Comparison of ENCODE assay signal across 28 cellular contexts in genomic region chr5:111146053-111146452, GRCh38.
"Had no signal": no experiment of that assay in that cellular context is flagged by ENCODE, and none has a peak within 500 bp of the region (broad histone marks: within the 10 kb centered on the region; RNA-seq: fewer than 3 reads in every experiment).

No MANE protein-coding gene starts in this region.

- DNase-seq: activated CD4-positive, alpha-beta memory T cell treated with anti-CD3 and anti-CD28 coated beads, Interleukin-2, amount 10 ng/mL, durations not matched to agents 7 days and 5 days; activated CD4-positive, alpha-beta T cell treated with anti-CD3 and anti-CD28 coated beads for 1 hour; activated CD4-positive, alpha-beta T cell treated with anti-CD3 and anti-CD28 coated beads for 4 hours; activated CD4-positive, alpha-beta T cell treated with anti-CD3 and anti-CD28 coated beads, Interleukin-2, amount 10 ng/mL, durations not matched to agents 7 days and 5 days; activated CD4-positive, alpha-beta T cell treated with anti-CD3 and anti-CD28 coated beads, Interleukin-2, amount 50 U/mL, for 4 hours; activated effector memory CD4-positive, alpha-beta T cell treated with Interleukin-2 at 50 U/mL for 16 hours; activated gamma-delta T cell treated with Interleukin-2 at 50 U/mL for 16 hours; activated naive CD4-positive, alpha-beta T cell treated with anti-CD3 and anti-CD28 coated beads, Interleukin-2, amount 50 U/mL, for 16 hours; activated naive CD4-positive, alpha-beta T cell treated with Interleukin-2 at 50 U/mL for 16 hours; activated T-cell treated with anti-CD3 and anti-CD28 coated beads, Interleukin-2, amount 50 U/mL, for 4 hours; amniotic stem cell; anterior cingulate cortex; brain microvascular endothelial cell; dorsolateral prefrontal cortex; effector memory CD4-positive, alpha-beta T cell; endodermal cell; erythroblast; foreskin keratinocyte; gastrocnemius medialis; glutamatergic neuron; heart left ventricle; T-helper 2 cell had no signal

- H3K27me3 ChIP-seq: brain microvascular endothelial cell, dorsolateral prefrontal cortex, esophagus muscularis mucosa, foreskin keratinocyte, gastrocnemius medialis, heart left ventricle had no signal

- ATAC-seq: activated T-cell treated with anti-CD3 and anti-CD28 coated beads, Interleukin-2, amount 50 U/mL, for 4 hours; activated T-helper 17 cell treated with anti-CD3 and anti-CD28 coated beads, Interleukin-2, amount 50 U/mL, for 72 hours; foreskin keratinocyte; gastrocnemius medialis; heart left ventricle; WTC11 had no signal

- H3K4me1 ChIP-seq: esophagus muscularis mucosa, gastrocnemius medialis had no signal

- H3K4me3 ChIP-seq: coronary artery, dorsolateral prefrontal cortex, esophagus muscularis mucosa, gastrocnemius medialis, heart left ventricle had no signal

- FAIRE-seq: astrocyte, bronchial epithelial cell had no signal

- H3K9me3 ChIP-seq: esophagus muscularis mucosa, gastrocnemius medialis had no signal

- H3K27ac ChIP-seq: brain microvascular endothelial cell, coronary artery, dorsolateral prefrontal cortex, esophagus muscularis mucosa, foreskin keratinocyte, gastrocnemius medialis, heart left ventricle had no signal

- H3K36me3 ChIP-seq: brain microvascular endothelial cell, esophagus muscularis mucosa, gastrocnemius medialis, heart left ventricle had no signal
